ENCODE assay signal across 26 cellular contexts in the genomic region with DNA sequence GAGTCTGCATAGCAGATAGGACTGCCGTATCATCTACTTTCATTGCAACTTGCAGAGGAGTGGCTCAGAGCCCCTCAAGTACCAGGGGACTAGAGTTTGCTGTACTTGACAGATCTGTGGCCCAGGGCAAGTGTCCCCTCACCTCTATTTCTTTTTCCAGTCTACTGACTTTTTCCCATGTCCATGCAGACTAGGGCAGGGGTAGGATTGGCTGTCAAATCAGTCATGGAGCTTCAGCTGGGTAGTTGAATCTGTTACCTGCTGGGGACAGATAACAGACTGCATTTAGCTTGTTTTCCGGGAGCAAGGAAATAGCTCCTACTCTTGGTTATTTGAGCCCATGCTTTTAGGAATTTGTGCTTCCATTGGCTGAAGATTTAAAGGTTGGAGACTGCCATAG.
"Had no signal": no experiment of that assay in that cellular context is flagged by ENCODE, and none has a peak within 500 bp of the region (broad histone marks: within the 10 kb centered on the region; RNA-seq: fewer than 3 reads in every experiment).

No MANE protein-coding gene starts in this region.

- H3K4me1 ChIP-seq: right lobe of liver, upper lobe of right lung had no signal

- ATAC-seq: left colon; lower lobe of right lung; natural killer cell; right lobe of liver; stimulated activated effector memory CD8-positive, alpha-beta T cell treated with anti-CD3 and anti-CD28 coated beads, Interleukin-12 subunit alpha, Interleukin-12 subunit beta, amount 100 ng/mL, for 72 hours had no signal

- H3K9me3 Mint-ChIP-seq: mesothelial cell of epicardium; naive B cell; natural killer cell; stimulated activated effector memory CD8-positive, alpha-beta T cell treated with anti-CD3 and anti-CD28 coated beads, Interleukin-12 subunit alpha, Interleukin-12 subunit beta, amount 100 ng/mL, for 72 hours; stimulated activated naive CD8-positive, alpha-beta T cell treated with anti-CD3 and anti-CD28 coated beads, Interleukin-15, Interleukin-2, amounts not matched to agents 100 ng/mL and 50 ng/mL, for 24 hours had no signal

- H3K36me3 ChIP-seq: left lung, lower lobe of right lung, ovary, right atrium auricular region, right lobe of liver, suprapubic skin, thoracic aorta, tibial artery, upper lobe of right lung had no signal

- H3K27me3 ChIP-seq: ovary, right atrium auricular region had no signal

- H3K36me3 Mint-ChIP-seq: mesothelial cell of epicardium; naive B cell; natural killer cell; stimulated activated effector memory CD8-positive, alpha-beta T cell treated with anti-CD3 and anti-CD28 coated beads, Interleukin-12 subunit alpha, Interleukin-12 subunit beta, amount 100 ng/mL, for 72 hours had no signal

- H3K4me1 Mint-ChIP-seq: stimulated activated effector memory CD8-positive, alpha-beta T cell treated with anti-CD3 and anti-CD28 coated beads, Interleukin-12 subunit alpha, Interleukin-12 subunit beta, amount 100 ng/mL, for 72 hours had no signal

- H3K4me3 Mint-ChIP-seq: mesothelial cell of epicardium; naive B cell; natural killer cell; stimulated activated effector memory CD8-positive, alpha-beta T cell treated with anti-CD3 and anti-CD28 coated beads, Interleukin-12 subunit alpha, Interleukin-12 subunit beta, amount 100 ng/mL, for 72 hours; stimulated activated naive CD8-positive, alpha-beta T cell treated with anti-CD3 and anti-CD28 coated beads, Interleukin-15, Interleukin-2, amounts not matched to agents 100 ng/mL and 50 ng/mL, for 24 hours had no signal

- H3K27ac ChIP-seq: left lung, lower lobe of right lung, ovary, right atrium auricular region, right lobe of liver, skin epidermis, suprapubic skin, thoracic aorta, tibial artery, upper lobe of right lung had no signal

- DNase-seq: hippocampal formation; left colon; lower lobe of right lung; mammary epithelial cell; mesenchymal stem cell; naive B cell; natural killer cell; ovary; right lobe of liver; stimulated activated CD4-positive, alpha-beta T cell treated with anti-CD3 and anti-CD28 coated beads, Interleukin-12 subunit alpha, Interleukin-12 subunit beta, amount 100 ng/mL, for 4 hours; stimulated activated CD4-positive, alpha-beta T cell treated with anti-CD3 and anti-CD28 coated beads, Interleukin-15, amount 100 ng/mL, for 24 hours; stimulated activated CD4-positive, alpha-beta T cell treated with anti-CD3 and anti-CD28 coated beads, Interleukin-2, amount 100 ng/mL, for 24 hours; stimulated activated CD4-positive, alpha-beta T cell treated with anti-CD3 and anti-CD28 coated beads, Interleukin-4, amount 100 ng/mL, for 1 hour; stimulated activated naive CD4-positive, alpha-beta T cell; tibial artery; trophoblast cell; upper lobe of right lung had no signal

- H3K4me3 ChIP-seq: left lung, lower lobe of right lung, ovary, right atrium auricular region, right lobe of liver, skin epidermis, suprapubic skin, thoracic aorta, tibial artery, upper lobe of right lung had no signal

- H3K9me3 ChIP-seq: left lung, lower lobe of right lung, ovary, right atrium auricular region, right lobe of liver, suprapubic skin, thoracic aorta, tibial artery, upper lobe of right lung had no signal

- H3K27ac Mint-ChIP-seq: mesothelial cell of epicardium; natural killer cell; progenitor cell of endocrine pancreas; stimulated activated effector memory CD8-positive, alpha-beta T cell treated with anti-CD3 and anti-CD28 coated beads, Interleukin-12 subunit alpha, Interleukin-12 subunit beta, amount 100 ng/mL, for 72 hours; stimulated activated naive CD8-positive, alpha-beta T cell treated with anti-CD3 and anti-CD28 coated beads, Interleukin-15, Interleukin-2, amounts not matched to agents 100 ng/mL and 50 ng/mL, for 24 hours had no signal
